In the genomic region with DNA sequence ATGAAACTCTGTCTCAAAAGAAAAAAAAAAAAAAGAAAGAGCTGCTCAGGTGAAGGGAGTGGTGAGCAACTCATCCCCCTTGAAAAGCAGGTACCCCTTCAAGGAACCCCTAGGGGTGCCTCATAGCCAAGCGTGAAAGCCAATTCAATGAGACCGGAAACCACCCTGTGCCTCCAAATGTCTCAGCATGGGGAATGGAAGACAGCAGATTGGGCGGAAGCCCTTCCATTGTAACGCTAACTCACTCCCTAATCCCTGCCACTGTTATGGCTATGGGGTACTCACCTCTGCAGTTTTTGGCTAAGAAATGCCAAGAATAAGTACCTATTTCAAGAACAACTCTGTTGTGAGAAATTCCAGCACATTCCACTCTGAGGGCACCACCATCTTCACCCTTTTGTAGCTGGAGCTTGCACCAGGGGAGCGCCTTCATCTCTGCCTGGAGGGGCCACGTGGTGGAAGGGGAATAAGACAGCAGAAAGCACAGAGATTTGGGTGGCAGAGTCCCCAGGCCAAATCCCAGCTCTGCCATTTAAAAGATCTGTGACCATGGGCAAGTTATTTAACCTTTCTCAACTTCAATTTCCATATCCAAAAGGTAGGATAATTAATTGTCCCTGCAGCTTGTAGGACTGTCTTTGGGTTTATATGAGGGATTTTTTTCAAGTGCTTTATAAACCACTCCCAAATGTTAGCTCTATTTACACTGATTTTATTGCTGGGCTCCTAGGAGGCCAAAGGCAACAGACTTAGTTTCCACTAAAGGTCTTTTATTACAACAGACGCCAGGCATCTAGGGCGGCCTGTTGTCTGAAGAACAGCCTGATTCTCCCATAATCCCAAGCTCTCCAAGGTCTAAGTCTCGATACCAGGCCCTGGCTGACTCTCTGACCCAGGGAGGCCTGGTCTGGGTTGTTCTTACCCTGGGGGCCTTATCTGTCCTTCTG, we compare ENCODE assay signal across 26 cellular contexts.
DNase-seq lines count a peak whose midpoint lies in the region; ATAC-seq and TF ChIP-seq lines count a peak whose summit lies in the region.
"Had no signal": no experiment of that assay in that cellular context is flagged by ENCODE, and none has a peak within 500 bp of the region (broad histone marks: within the 10 kb centered on the region; RNA-seq: fewer than 3 reads in every experiment).

No MANE protein-coding gene starts in this region.

- H3K27ac Mint-ChIP-seq in GM23338, result peak overlapping the region; percentile 97
- H3K27ac Mint-ChIP-seq: activated CD4-positive, alpha-beta memory T cell treated with anti-CD3 and anti-CD28 coated beads, Interleukin-2, amount 10 ng/mL, durations not matched to agents 7 days and 5 days; activated naive CD8-positive, alpha-beta T cell treated with anti-CD3 and anti-CD28 coated beads, Interleukin-2, amount 50 U/mL, for 24 hours; mesothelial cell of epicardium; progenitor cell of endocrine pancreas had no signal

- peaks cover 43% of the 10 kb centered on the region for H3K4me1 ChIP-seq in GM23338 (ENCODE audit: insufficient read depth)
- peaks cover 38% of the 10 kb centered on the region for H3K4me1 ChIP-seq in RWPE2 (ENCODE audit: insufficient read depth, poor library complexity, severe bottlenecking)
- H3K4me1 ChIP-seq in iPS-18a (ENCODE audit: control insufficient read depth, low read depth, low read length), result peaks cover 38% of the 10 kb centered on the region
- H3K4me1 ChIP-seq in sigmoid colon, result peaks cover 0 to 84% (median 80%) of the 10 kb centered on the region in 4 donors

- peak; percentile 86 for DNase-seq in GM23338 (ENCODE audit: low spot score)
- no peak for DNase-seq in RWPE2 (ENCODE audit: low spot score)
- DNase-seq in sigmoid colon, result no peak
- DNase-seq in amniotic stem cell (lab: John Stamatoyannopoulos, UW), result no peak
- no peak for DNase-seq in KG1 (lab: John Stamatoyannopoulos, UW)
- DNase-seq: activated CD4-positive, alpha-beta memory T cell treated with anti-CD3 and anti-CD28 coated beads, Interleukin-2, amount 10 ng/mL, durations not matched to agents 7 days and 5 days; activated CD4-positive, CD25-positive, alpha-beta regulatory T cell; activated effector memory CD4-positive, alpha-beta T cell treated with anti-CD3 and anti-CD28 coated beads, Interleukin-2, amount 50 U/mL, for 16 hours; activated naive CD8-positive, alpha-beta T cell treated with anti-CD3 and anti-CD28 coated beads, Interleukin-2, amount 50 U/mL, for 24 hours; activated T-cell treated with anti-CD3 and anti-CD28 coated beads for 4 hours; effector memory CD8-positive, alpha-beta T cell; immature natural killer cell; NCI-H2171; NCI-H526; stimulated activated naive CD4-positive, alpha-beta T cell; T1000 had no signal

- peaks cover 64% of the 10 kb centered on the region for H3K79me2 ChIP-seq in GM23338 (replicated peaks; ENCODE audit: insufficient read depth)

- H3K4me3 ChIP-seq in GM23338 (no peak overlapping the region), RWPE2 (ENCODE audit: severe bottlenecking) (no peak overlapping the region), iPS-18a (ENCODE audit: low read length) (no peak overlapping the region), sigmoid colon (no peak overlapping the region)
- H3K4me3 ChIP-seq: A549, left lung, thoracic aorta had no signal

- no peaks in the 10 kb centered on the region for H4K20me1 ChIP-seq in GM23338 (replicated peaks; ENCODE audit: insufficient read depth)

- H3K9ac ChIP-seq in iPS-18a (ENCODE audit: low read length), result peak overlapping the region; percentile 12

- 60 to 83% methylated on average over 9 of the region's 9 CpGs for WGBS in sigmoid colon, 2 donors

- H3K4me1 Mint-ChIP-seq in GM23338, result peaks cover 76% of the 10 kb centered on the region
- H3K4me1 Mint-ChIP-seq: activated CD4-positive, alpha-beta memory T cell treated with anti-CD3 and anti-CD28 coated beads, Interleukin-2, amount 10 ng/mL, durations not matched to agents 7 days and 5 days had no signal

- H3K9me3 ChIP-seq in RWPE2 (ENCODE audit: severe bottlenecking), result no peaks in the 10 kb centered on the region
- H3K9me3 ChIP-seq in iPS-18a (ENCODE audit: control insufficient read depth, low read depth, low read length), result no peaks in the 10 kb centered on the region
- no peaks in the 10 kb centered on the region for H3K9me3 ChIP-seq in sigmoid colon
- H3K9me3 ChIP-seq: A549, left lung, thoracic aorta had no signal

- TF ChIP-seq CTCF in GM23338 (conservative IDR thresholded peaks at IDR 0.05; ENCODE audit: low read depth in 2 of 2) (no peak), RWPE2 (IDR thresholded peaks at IDR 0.05; ENCODE audit: poor library complexity, severe bottlenecking) (no peak), sigmoid colon (IDR thresholded peaks at IDR 0.05) (no peak)

- no peaks in the 10 kb centered on the region for H3K9me3 Mint-ChIP-seq in GM23338
- H3K9me3 Mint-ChIP-seq: activated CD4-positive, alpha-beta memory T cell treated with anti-CD3 and anti-CD28 coated beads, Interleukin-2, amount 10 ng/mL, durations not matched to agents 7 days and 5 days; activated naive CD8-positive, alpha-beta T cell treated with anti-CD3 and anti-CD28 coated beads, Interleukin-2, amount 50 U/mL, for 24 hours; effector memory CD8-positive, alpha-beta T cell; immature natural killer cell; mesothelial cell of epicardium; neural crest cell had no signal

- no peak overlapping the region for H2AFZ ChIP-seq in GM23338

- peak overlapping the region; percentile 86 for H3K27ac ChIP-seq in GM23338 (ENCODE audit: low read depth)
- H3K27ac ChIP-seq in RWPE2 (ENCODE audit: poor library complexity, severe bottlenecking), result peak overlapping the region; percentile 99
- H3K27ac ChIP-seq in iPS-18a (ENCODE audit: low read length), result peak overlapping the region; percentile 22
- H3K27ac ChIP-seq in sigmoid colon, result peak overlapping the region; percentile 74 to 94 (median 84)
- H3K27ac ChIP-seq: left lung, thoracic aorta had no signal

- intact Hi-C loops in sigmoid colon (cut with DNase I), result no loop called here

- H3K4me2 ChIP-seq in GM23338, result peak overlapping the region; percentile 35
- H3K4me2 ChIP-seq: A549 had no signal

- peaks cover 28% of the 10 kb centered on the region; the same call in 2 of the 3 replicates for H3K36me3 Mint-ChIP-seq in GM23338 (ENCODE audit: low read depth)
- H3K36me3 Mint-ChIP-seq: brain, mesothelial cell of epicardium had no signal

- TF ChIP-seq POLR2A in sigmoid colon (IDR thresholded peaks at IDR 0.05), result no peak

- peaks cover 18% of the 10 kb centered on the region for H3K27me3 Mint-ChIP-seq in GM23338 (ENCODE audit: insufficient read depth, low read depth, poor library complexity)
- H3K27me3 Mint-ChIP-seq: activated CD4-positive, alpha-beta memory T cell treated with anti-CD3 and anti-CD28 coated beads, Interleukin-2, amount 10 ng/mL, durations not matched to agents 7 days and 5 days; activated naive CD8-positive, alpha-beta T cell treated with anti-CD3 and anti-CD28 coated beads, Interleukin-2, amount 50 U/mL, for 24 hours; brain; effector memory CD8-positive, alpha-beta T cell; progenitor cell of endocrine pancreas had no signal

- H3K9me2 ChIP-seq in GM23338 (ENCODE audit: insufficient read depth), result no peaks in the 10 kb centered on the region

- H3K27me3 ChIP-seq in GM23338 (ENCODE audit: insufficient read depth) (no peaks in the 10 kb centered on the region), RWPE2 (ENCODE audit: insufficient read depth, poor library complexity, severe bottlenecking) (no peaks in the 10 kb centered on the region), iPS-18a (ENCODE audit: control insufficient read depth, insufficient read depth, low read length) (no peaks in the 10 kb centered on the region), sigmoid colon (no peaks in the 10 kb centered on the region)
- H3K27me3 ChIP-seq: left lung had no signal

- ATAC-seq in GM23338 (peak; percentile 90), RWPE2 (ENCODE audit: low read depth) (no peak), HG03521 (IDR thresholded peaks at IDR 0.05; ENCODE audit: unreplicated experiment) (no peak), GM19397 (IDR thresholded peaks at IDR 0.05; ENCODE audit: unreplicated experiment) (no peak)
- ATAC-seq: A549; activated naive CD8-positive, alpha-beta T cell treated with anti-CD3 and anti-CD28 coated beads, Interleukin-2, amount 50 U/mL, for 24 hours; effector memory CD8-positive, alpha-beta T cell; left lung had no signal

- H3K4me3 Mint-ChIP-seq in GM23338, result peak overlapping the region; percentile 24; the same call in 1 of the 3 replicates
- H3K4me3 Mint-ChIP-seq: activated CD4-positive, alpha-beta memory T cell treated with anti-CD3 and anti-CD28 coated beads, Interleukin-2, amount 10 ng/mL, durations not matched to agents 7 days and 5 days; activated naive CD8-positive, alpha-beta T cell treated with anti-CD3 and anti-CD28 coated beads, Interleukin-2, amount 50 U/mL, for 24 hours; brain; effector memory CD8-positive, alpha-beta T cell; immature natural killer cell; mesothelial cell of epicardium; neural crest cell had no signal

- TF ChIP-seq EP300 in sigmoid colon (IDR thresholded peaks at IDR 0.05), result no peak

- H3K36me3 ChIP-seq in GM23338 (ENCODE audit: insufficient read depth), result peaks cover 3% of the 10 kb centered on the region; the same call in 1 of the 2 replicates
- peaks cover 24% of the 10 kb centered on the region for H3K36me3 ChIP-seq in RWPE2 (ENCODE audit: low read depth)
- H3K36me3 ChIP-seq in iPS-18a (ENCODE audit: control insufficient read depth, low read depth, low read length), result no peaks in the 10 kb centered on the region
- no peaks in the 10 kb centered on the region for H3K36me3 ChIP-seq in sigmoid colon
- H3K36me3 ChIP-seq: left lung, thoracic aorta had no signal

- peaks cover 7% of the 10 kb centered on the region; the same call in 1 of the 2 replicates for H3F3A ChIP-seq in GM23338 (replicated peaks; ENCODE audit: low read depth)

TF ChIP-seq in GM23338, 12 proteins besides CTCF, POLR2A, EP300 and RAD21 (continues in another document):
- TF ChIP-seq STAT1 (IDR thresholded peaks at IDR 0.05; ENCODE audit: unreplicated experiment) (no peak), ZNF114 (CRISPR knock-in tag; IDR thresholded peaks at IDR 0.05) (no peak), CREB1 (CRISPR knock-in tag; IDR thresholded peaks at IDR 0.05; ENCODE audit: low read depth) (0 out of 2 replicates have a peak, but pooled peaks have one; percentile 28), EZH2 (IDR thresholded peaks at IDR 0.05; ENCODE audit: low read depth, unreplicated experiment) (no peak), POLR2AphosphoS5 (IDR thresholded peaks at IDR 0.05; ENCODE audit: low read depth) (0 out of 2 replicates have a peak, but pooled peaks have one; percentile 19), JUNB (IDR thresholded peaks at IDR 0.05; ENCODE audit: unreplicated experiment) (no peak)
- TF ChIP-seq, protein P1, sequence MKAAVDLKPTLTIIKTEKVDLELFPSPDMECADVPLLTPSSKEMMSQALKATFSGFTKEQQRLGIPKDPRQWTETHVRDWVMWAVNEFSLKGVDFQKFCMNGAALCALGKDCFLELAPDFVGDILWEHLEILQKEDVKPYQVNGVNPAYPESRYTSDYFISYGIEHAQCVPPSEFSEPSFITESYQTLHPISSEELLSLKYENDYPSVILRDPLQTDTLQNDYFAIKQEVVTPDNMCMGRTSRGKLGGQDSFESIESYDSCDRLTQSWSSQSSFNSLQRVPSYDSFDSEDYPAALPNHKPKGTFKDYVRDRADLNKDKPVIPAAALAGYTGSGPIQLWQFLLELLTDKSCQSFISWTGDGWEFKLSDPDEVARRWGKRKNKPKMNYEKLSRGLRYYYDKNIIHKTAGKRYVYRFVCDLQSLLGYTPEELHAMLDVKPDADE (IDR thresholded peaks at IDR 0.05), result peak; percentile 61; the same call in 1 of the 2 replicates

Comparison
In these comparisons a context has a peak if more than half of its experiments do, and no peak if none do; other contexts are left out.
1. H3K27ac ChIP-seq: peak in every context shown above with its lines; median percentile 99 in RWPE2; 86 in GM23338; 84 in sigmoid colon; 22 in iPS-18a.